23 cellular contexts compared by ENCODE assay signal in the genomic region with DNA sequence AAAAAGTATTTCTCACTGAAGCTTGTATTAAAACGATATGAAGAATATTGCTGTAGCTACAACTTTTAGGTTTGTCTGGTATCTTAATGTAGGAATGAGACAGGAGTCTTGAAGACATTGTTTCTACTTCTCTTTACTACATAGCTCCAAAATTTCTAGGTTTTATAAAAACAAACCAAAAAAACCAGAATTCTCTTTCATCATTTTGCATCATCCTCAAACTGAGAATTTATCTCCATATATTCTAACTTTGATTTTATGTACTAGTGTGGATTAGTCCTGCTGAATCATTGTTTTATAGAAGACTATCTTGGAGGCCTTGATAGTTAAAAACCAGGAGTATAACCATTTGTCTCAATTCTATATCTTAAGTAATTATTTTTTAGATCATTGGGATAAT.
"Had no signal": no experiment of that assay in that cellular context is flagged by ENCODE, and none has a peak within 500 bp of the region (broad histone marks: within the 10 kb centered on the region; RNA-seq: fewer than 3 reads in every experiment).

No MANE protein-coding gene starts in this region.

- H2AFZ ChIP-seq: PC-9 had no signal

- H3K4me3 ChIP-seq: breast epithelium, PC-9 had no signal

- H3K4me1 ChIP-seq: breast epithelium had no signal

- H3K9me3 ChIP-seq: breast epithelium, SK-N-SH had no signal

- ATAC-seq: activated CD4-positive, CD25-positive, alpha-beta regulatory T cell treated with anti-CD3 and anti-CD28 coated beads, Interleukin-2, amount 50 U/mL, for 24 hours; activated CD8-positive, alpha-beta T cell treated with anti-CD3 and anti-CD28 coated beads for 36 hours; activated T-cell treated with anti-CD3 and anti-CD28 coated beads, Interleukin-2, amount 50 U/mL, for 72 hours had no signal

- H3K9me3 Mint-ChIP-seq: activated CD8-positive, alpha-beta T cell treated with anti-CD3 and anti-CD28 coated beads for 36 hours; activated naive CD4-positive, alpha-beta T cell treated with anti-CD3 and anti-CD28 coated beads, Interleukin-2, amount 10 ng/mL, durations not matched to agents 7 days and 5 days; activated naive CD8-positive, alpha-beta T cell treated with anti-CD3 and anti-CD28 coated beads for 36 hours; activated T-cell treated with anti-CD3 and anti-CD28 coated beads, Interleukin-2, amount 50 U/mL, for 72 hours; activated T-helper 2 cell treated with anti-CD3 and anti-CD28 coated beads, Interferon-gamma antibody, Interleukin-2, Interleukin-4, amounts not matched to agents 10 μg/mL and 5 μg/mL and 100 μg/mL, durations not matched to agents 14 hours and 24 hours and 36 hours had no signal

- H3K4me3 Mint-ChIP-seq: activated CD8-positive, alpha-beta T cell treated with anti-CD3 and anti-CD28 coated beads for 36 hours; activated naive CD4-positive, alpha-beta T cell treated with anti-CD3 and anti-CD28 coated beads, Interleukin-2, amount 10 ng/mL, durations not matched to agents 7 days and 5 days; activated naive CD8-positive, alpha-beta T cell treated with anti-CD3 and anti-CD28 coated beads for 36 hours; activated T-cell treated with anti-CD3 and anti-CD28 coated beads, Interleukin-2, amount 50 U/mL, for 72 hours had no signal

- H3K36me3 ChIP-seq: breast epithelium had no signal

- H3K9me2 ChIP-seq: SK-N-SH had no signal

- H3K27ac Mint-ChIP-seq: activated CD8-positive, alpha-beta T cell treated with anti-CD3 and anti-CD28 coated beads for 36 hours; activated naive CD4-positive, alpha-beta T cell treated with anti-CD3 and anti-CD28 coated beads, Interleukin-2, amount 10 ng/mL, durations not matched to agents 7 days and 5 days; activated naive CD8-positive, alpha-beta T cell treated with anti-CD3 and anti-CD28 coated beads for 36 hours; activated T-cell treated with anti-CD3 and anti-CD28 coated beads, Interleukin-2, amount 50 U/mL, for 72 hours; activated T-helper 2 cell treated with anti-CD3 and anti-CD28 coated beads, Interferon-gamma antibody, Interleukin-2, Interleukin-4, amounts not matched to agents 10 μg/mL and 5 μg/mL and 100 μg/mL, durations not matched to agents 14 hours and 24 hours and 36 hours had no signal

- H3K27ac ChIP-seq: breast epithelium, PC-9 had no signal

- H3K27me3 ChIP-seq: breast epithelium had no signal

- H3K9ac ChIP-seq: SK-N-SH had no signal

- DNase-seq: activated CD4-positive, alpha-beta T cell treated with anti-CD3 and anti-CD28 coated beads for 4 hours; activated CD8-positive, alpha-beta memory T cell treated with anti-CD3 and anti-CD28 coated beads, Interleukin-2, amount 50 U/mL, for 4 hours; activated CD8-positive, alpha-beta T cell treated with anti-CD3 and anti-CD28 coated beads for 36 hours; activated gamma-delta T cell treated with Interleukin-2 at 50 U/mL for 16 hours; activated naive CD4-positive, alpha-beta T cell treated with anti-CD3 and anti-CD28 coated beads, Interleukin-2, amount 10 ng/mL, durations not matched to agents 7 days and 5 days; activated naive CD8-positive, alpha-beta T cell treated with anti-CD3 and anti-CD28 coated beads for 36 hours; activated T-cell treated with anti-CD3 and anti-CD28 coated beads, Interleukin-2, amount 50 U/mL, for 72 hours; aorta; caudate nucleus; MM.1S; NCI-H1105; NCI-H1436; NCI-H1694 treated with DMSO at 0.1 percent for 48 hours; NCI-H2081; NCI-H510A treated with DMSO at 0.1 percent for 48 hours; NCI-H69; PC-9; SIG-M5; SK-N-SH; T-helper 1 cell had no signal

- H3K27me3 Mint-ChIP-seq: activated CD8-positive, alpha-beta T cell treated with anti-CD3 and anti-CD28 coated beads for 36 hours; activated naive CD4-positive, alpha-beta T cell treated with anti-CD3 and anti-CD28 coated beads, Interleukin-2, amount 10 ng/mL, durations not matched to agents 7 days and 5 days; activated naive CD8-positive, alpha-beta T cell treated with anti-CD3 and anti-CD28 coated beads for 36 hours had no signal

- H3K4me2 ChIP-seq: PC-9, SK-N-SH had no signal
